In genomic region chr3:140552898-140553297, GRCh38 we compare ENCODE assay signal across 1 cellular context.
TF ChIP-seq lines count a peak whose summit lies in the region.

No MANE protein-coding gene starts in this region.

TF ChIP-seq in GM23338, 12 proteins besides CTCF, POLR2A, EP300 and RAD21 (continued from another document):
- TF ChIP-seq REST (IDR thresholded peaks at IDR 0.05; ENCODE audit: unreplicated experiment): no peak
- no peak for TF ChIP-seq NANOG (IDR thresholded peaks at IDR 0.05; ENCODE audit: borderline replicate concordance)
- TF ChIP-seq POLR2AphosphoS5 (IDR thresholded peaks at IDR 0.05; ENCODE audit: low read depth): no peak
- no peak for TF ChIP-seq CREB1 (CRISPR knock-in tag; IDR thresholded peaks at IDR 0.05; ENCODE audit: low read depth)
- no peak for TF ChIP-seq ETS1 (IDR thresholded peaks at IDR 0.05)
